Comparison of ENCODE assay signal across 1 cellular context in genomic region chr14:92122761-92123160, GRCh38.
TF ChIP-seq lines count a peak whose summit lies in the region.

No MANE protein-coding gene starts in this region.

TF ChIP-seq in HepG2, 621 proteins besides CTCF, POLR2A, EP300 and RAD21:
- TF ChIP-seq ZNF841 (CRISPR knock-in tag; IDR thresholded peaks at IDR 0.05; ENCODE audit: borderline replicate concordance): 0 out of 2 replicates have a peak, but pooled peaks have one; percentile 1
- TF ChIP-seq ZNF343 (CRISPR knock-in tag; IDR thresholded peaks at IDR 0.05): no peak
- no peak for TF ChIP-seq NKX3-1 (CRISPR knock-in tag; IDR thresholded peaks at IDR 0.05)
